In genomic region chr1:163147019-163147418, GRCh38 we compare ENCODE assay signal across 23 cellular contexts.
"Had no signal": no experiment of that assay in that cellular context is flagged by ENCODE, and none has a peak within 500 bp of the region (broad histone marks: within the 10 kb centered on the region; RNA-seq: fewer than 3 reads in every experiment).

No MANE protein-coding gene starts in this region.

- H3K79me2 ChIP-seq: hepatocyte, parathyroid adenoma had no signal

- H3K4me1 ChIP-seq: foreskin keratinocyte, parathyroid adenoma, tibial nerve, upper lobe of left lung had no signal

- DNase-seq: effector memory CD8-positive, alpha-beta T cell; foreskin keratinocyte; heart left ventricle; kidney; mucosa of descending colon; naive B cell; stimulated activated CD4-positive, alpha-beta T cell treated with anti-CD3 and anti-CD28 coated beads, Interleukin-4, amount 100 ng/mL, for 4 hours; upper lobe of left lung had no signal

- H3K27me3 Mint-ChIP-seq: dendritic cell treated with granulocyte-macrophage colony-stimulating factor and Interleukin-4, amounts not matched to agents 40 ng/mL and 50 ng/mL, for 4 days; effector memory CD8-positive, alpha-beta T cell; naive B cell; progenitor cell of endocrine pancreas; stimulated activated memory B cell treated with anti-CD40 and anti-IgM and Interleukin-4, amounts not matched to agents 10 μg/mL and 1 μg/mL and 100 μg/mL, for 72 hours; stimulated activated naive CD8-positive, alpha-beta T cell treated with anti-CD3 and anti-CD28 coated beads, Interleukin-15, Interleukin-2, amounts not matched to agents 100 ng/mL and 50 ng/mL, for 24 hours had no signal

- H3K36me3 ChIP-seq: neutrophil, right atrium auricular region had no signal

- H3K36me3 Mint-ChIP-seq: naive B cell; natural killer cell treated with Interleukin-12 subunit alpha and Interleukin-12 subunit beta and Interleukin-15 and Interleukin-18, amount 100 ng/mL, for 72 hours had no signal

- H3K4me1 Mint-ChIP-seq: memory B cell; naive B cell; neural crest cell; stimulated activated memory B cell treated with anti-CD40 and anti-IgM and Interleukin-4, amounts not matched to agents 10 μg/mL and 1 μg/mL and 100 μg/mL, for 72 hours had no signal

- H3K27ac Mint-ChIP-seq: dendritic cell treated with granulocyte-macrophage colony-stimulating factor and Interleukin-4, amounts not matched to agents 40 ng/mL and 50 ng/mL, for 4 days; effector memory CD8-positive, alpha-beta T cell; memory B cell; naive B cell; natural killer cell treated with Interleukin-12 subunit alpha and Interleukin-12 subunit beta and Interleukin-15 and Interleukin-18, amount 100 ng/mL, for 72 hours; progenitor cell of endocrine pancreas; stimulated activated memory B cell treated with anti-CD40 and anti-IgM and Interleukin-4, amounts not matched to agents 10 μg/mL and 1 μg/mL and 100 μg/mL, for 72 hours; stimulated activated naive CD8-positive, alpha-beta T cell treated with anti-CD3 and anti-CD28 coated beads, Interleukin-15, Interleukin-2, amounts not matched to agents 100 ng/mL and 50 ng/mL, for 24 hours had no signal

- H3K9me3 Mint-ChIP-seq: dendritic cell treated with granulocyte-macrophage colony-stimulating factor and Interleukin-4, amounts not matched to agents 40 ng/mL and 50 ng/mL, for 4 days; effector memory CD8-positive, alpha-beta T cell; memory B cell; natural killer cell treated with Interleukin-12 subunit alpha and Interleukin-12 subunit beta and Interleukin-15 and Interleukin-18, amount 100 ng/mL, for 72 hours; neural crest cell; stimulated activated memory B cell treated with anti-CD40 and anti-IgM and Interleukin-4, amounts not matched to agents 10 μg/mL and 1 μg/mL and 100 μg/mL, for 72 hours; stimulated activated naive CD8-positive, alpha-beta T cell treated with anti-CD3 and anti-CD28 coated beads, Interleukin-15, Interleukin-2, amounts not matched to agents 100 ng/mL and 50 ng/mL, for 24 hours had no signal

- H3K4me3 Mint-ChIP-seq: dendritic cell treated with granulocyte-macrophage colony-stimulating factor and Interleukin-4, amounts not matched to agents 40 ng/mL and 50 ng/mL, for 4 days; effector memory CD8-positive, alpha-beta T cell; memory B cell; naive B cell; natural killer cell treated with Interleukin-12 subunit alpha and Interleukin-12 subunit beta and Interleukin-15 and Interleukin-18, amount 100 ng/mL, for 72 hours; neural crest cell; stimulated activated memory B cell treated with anti-CD40 and anti-IgM and Interleukin-4, amounts not matched to agents 10 μg/mL and 1 μg/mL and 100 μg/mL, for 72 hours; stimulated activated naive CD8-positive, alpha-beta T cell treated with anti-CD3 and anti-CD28 coated beads, Interleukin-15, Interleukin-2, amounts not matched to agents 100 ng/mL and 50 ng/mL, for 24 hours had no signal

- H3K9ac ChIP-seq: parathyroid adenoma had no signal

- H3K4me3 ChIP-seq: gastroesophageal sphincter, heart left ventricle, hepatocyte, lung, mucosa of descending colon, right atrium auricular region, thoracic aorta, tibial nerve, upper lobe of left lung had no signal

- H3K4me2 ChIP-seq: hepatocyte had no signal

- H3K27me3 ChIP-seq: foreskin keratinocyte, gastroesophageal sphincter, heart left ventricle, hepatocyte, neutrophil, right atrium auricular region, tibial nerve, upper lobe of left lung had no signal

- H2AFZ ChIP-seq: hepatocyte, parathyroid adenoma had no signal

- H3K9me3 ChIP-seq: gastroesophageal sphincter, heart left ventricle, mucosa of descending colon, neutrophil, right atrium auricular region, thoracic aorta, tibial nerve, upper lobe of left lung had no signal

- H3K27ac ChIP-seq: foreskin keratinocyte, gastroesophageal sphincter, hepatocyte, neutrophil, parathyroid adenoma, right atrium auricular region, tibial nerve, upper lobe of left lung had no signal
